ENCODE assay signal across 12 cellular contexts in the genomic region with DNA sequence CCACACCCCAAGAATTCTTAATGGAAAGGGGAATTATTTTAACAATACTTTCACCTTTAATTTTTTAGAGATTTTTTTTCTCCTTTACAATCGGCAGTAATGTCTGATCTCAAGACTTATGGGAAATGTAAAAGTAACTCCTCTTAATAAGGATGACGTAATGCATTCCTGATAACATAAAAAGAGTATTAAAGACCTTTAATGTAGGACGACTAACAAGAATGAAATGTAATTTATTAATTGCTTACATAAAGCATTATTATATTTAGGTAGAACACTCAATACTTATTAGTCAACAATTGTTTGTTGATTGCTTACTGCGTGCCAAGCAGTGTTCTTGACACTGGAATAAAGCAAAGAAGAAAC.
DNase-seq lines count a peak whose midpoint lies in the region; ATAC-seq and TF ChIP-seq lines count a peak whose summit lies in the region.
"Had no signal": no experiment of that assay in that cellular context is flagged by ENCODE, and none has a peak within 500 bp of the region (broad histone marks: within the 10 kb centered on the region; RNA-seq: fewer than 3 reads in every experiment).

No MANE protein-coding gene starts in this region.

- no peak for TF ChIP-seq CTCF in GM23338 (conservative IDR thresholded peaks at IDR 0.05; ENCODE audit: low read depth in 2 of 2)
- TF ChIP-seq CTCF in WI38 (IDR thresholded peaks at IDR 0.05; ENCODE audit: low read depth, low read length), result no peak
- no peak for TF ChIP-seq CTCF in hepatocyte (IDR thresholded peaks at IDR 0.05; ENCODE audit: poor library complexity)
- TF ChIP-seq CTCF in HFFc6 (IDR thresholded peaks at IDR 0.05), result no peak

- no peak overlapping the region for H3K27ac ChIP-seq in GM23338 (ENCODE audit: low read depth)
- H3K27ac ChIP-seq in hepatocyte, result peak overlapping the region; percentile 99
- H3K27ac ChIP-seq in skeletal muscle tissue (ENCODE audit: low read depth, low read length), result peak overlapping the region; percentile 96

- H3K4me3 Mint-ChIP-seq in GM23338, result peak overlapping the region; percentile 86
- H3K4me3 Mint-ChIP-seq in HFFc6, result no peak overlapping the region

- H3K27me3 Mint-ChIP-seq in GM23338 (ENCODE audit: insufficient read depth, low read depth, poor library complexity) (peaks cover 6% of the 10 kb centered on the region), HFFc6 (ENCODE audit: insufficient read depth) (peaks cover 2% of the 10 kb centered on the region; the same call in 1 of the 2 replicates)

- no peak overlapping the region for H3K27ac Mint-ChIP-seq in GM23338
- H3K27ac Mint-ChIP-seq in HFFc6, result no peak overlapping the region

- H3K36me3 Mint-ChIP-seq in GM23338 (ENCODE audit: low read depth) (peaks cover 9% of the 10 kb centered on the region; the same call in 2 of the 3 replicates), HFFc6 (ENCODE audit: low read depth) (peaks cover 6% of the 10 kb centered on the region; the same call in 1 of the 2 replicates)

- H3K4me1 Mint-ChIP-seq in GM23338 (peaks cover 25% of the 10 kb centered on the region), HFFc6 (ENCODE audit: low read depth) (peaks cover 30% of the 10 kb centered on the region)

- 63% methylated on average over 4 of the region's 4 CpGs for WGBS in hepatocyte (ENCODE audit: low lambda C conversion rate, missing lambda C conversion rate)

- peaks cover 4% of the 10 kb centered on the region; the same call in 1 of the 3 replicates for H3K9me3 Mint-ChIP-seq in GM23338
- H3K9me3 Mint-ChIP-seq in HFFc6, result no peaks in the 10 kb centered on the region

- peak overlapping the region; percentile 87 to 93 (median 88) for H3K9ac ChIP-seq in skeletal muscle tissue (ENCODE audit: low read depth in 1 of 3, low read length in 3 of 3)

- H3K9me3 ChIP-seq in hepatocyte (ENCODE audit: low read depth) (no peaks in the 10 kb centered on the region), skeletal muscle tissue (ENCODE audit: control insufficient read depth in 3 of 3, low read length in 3 of 3) (no peaks in the 10 kb centered on the region)

- H3K36me3 ChIP-seq in GM23338 (ENCODE audit: insufficient read depth) (no peaks in the 10 kb centered on the region), hepatocyte (replicated peaks; ENCODE audit: insufficient read depth, low read depth) (no peaks in the 10 kb centered on the region), skeletal muscle tissue (ENCODE audit: control insufficient read depth in 3 of 3, insufficient read depth in 3 of 3, low read length in 3 of 3) (no peaks in the 10 kb centered on the region)

- H3F3A ChIP-seq in GM23338 (replicated peaks; ENCODE audit: low read depth), result no peaks in the 10 kb centered on the region

- ATAC-seq in GM23338 (no peak), HG03432 (IDR thresholded peaks at IDR 0.05; ENCODE audit: unreplicated experiment) (no peak)

- H3K4me1 ChIP-seq in GM23338 (ENCODE audit: insufficient read depth) (peaks cover 34% of the 10 kb centered on the region), hepatocyte (ENCODE audit: insufficient read depth) (no peaks in the 10 kb centered on the region), skeletal muscle tissue (ENCODE audit: control insufficient read depth in 3 of 3, insufficient read depth in 3 of 3, low read length in 3 of 3) (peaks cover 0 to 18% (median 12%) of the 10 kb centered on the region in 3 donors)

- DNase-seq in GM23338 (ENCODE audit: low spot score) (no peak), hepatocyte (ENCODE audit: low spot score) (no peak), NCI-H146 treated with DMSO at 0.1 percent for 48 hours (lab: John Stamatoyannopoulos, UW; ENCODE audit: unreplicated experiment) (no peak), HFFc6 (no peak), KG1 (lab: John Stamatoyannopoulos, UW) (no peak)
- DNase-seq: activated CD4-positive, alpha-beta T cell treated with anti-CD3 and anti-CD28 coated beads for 48 hours; NCI-H1436 treated with DMSO at 0.1 percent for 48 hours; small intestine; stimulated activated naive CD4-positive, alpha-beta T cell had no signal

- H2AFZ ChIP-seq in GM23338, result no peak overlapping the region
- peak overlapping the region; percentile 79 for H2AFZ ChIP-seq in hepatocyte

- H3K27me3 ChIP-seq in GM23338 (ENCODE audit: insufficient read depth), result no peaks in the 10 kb centered on the region
- no peaks in the 10 kb centered on the region for H3K27me3 ChIP-seq in hepatocyte
- H3K27me3 ChIP-seq in skeletal muscle tissue (ENCODE audit: control insufficient read depth in 3 of 3, insufficient read depth in 3 of 3, low read length in 3 of 3), result no peaks in the 10 kb centered on the region

- H4K20me1 ChIP-seq in GM23338 (replicated peaks; ENCODE audit: insufficient read depth) (no peaks in the 10 kb centered on the region), hepatocyte (ENCODE audit: insufficient read depth, poor library complexity, severe bottlenecking) (no peaks in the 10 kb centered on the region)

- H3K4me2 ChIP-seq in GM23338 (peak overlapping the region; percentile 96), hepatocyte (peak overlapping the region; percentile 81)

- H3K79me2 ChIP-seq in GM23338 (replicated peaks; ENCODE audit: insufficient read depth) (peaks cover 13% of the 10 kb centered on the region), hepatocyte (peaks cover 19% of the 10 kb centered on the region)

- H3K4me3 ChIP-seq in GM23338, result peak overlapping the region; percentile 73
- H3K4me3 ChIP-seq in WI38 (ENCODE audit: low read depth, low read length), result peak overlapping the region; percentile 69
- peak overlapping the region; percentile 76 for H3K4me3 ChIP-seq in hepatocyte
- H3K4me3 ChIP-seq in skeletal muscle tissue (ENCODE audit: low read length in 3 of 3), result peak overlapping the region; percentile 81 to 91 (median 85)

- H3K9me2 ChIP-seq in GM23338 (ENCODE audit: insufficient read depth) (no peaks in the 10 kb centered on the region), hepatocyte (replicated peaks; ENCODE audit: insufficient read depth) (no peaks in the 10 kb centered on the region)

TF ChIP-seq in GM23338, 12 proteins besides CTCF, POLR2A, EP300 and RAD21 (continues in another document):
- TF ChIP-seq JUNB (IDR thresholded peaks at IDR 0.05; ENCODE audit: unreplicated experiment) (no peak), NANOG (IDR thresholded peaks at IDR 0.05; ENCODE audit: borderline replicate concordance) (no peak), ZNF114 (CRISPR knock-in tag; IDR thresholded peaks at IDR 0.05) (no peak), STAT1 (IDR thresholded peaks at IDR 0.05; ENCODE audit: unreplicated experiment) (no peak), EZH2 (IDR thresholded peaks at IDR 0.05; ENCODE audit: low read depth, unreplicated experiment) (no peak), ZNF462 (CRISPR knock-in tag; IDR thresholded peaks at IDR 0.05) (no peak), ZNF331 (CRISPR knock-in tag; IDR thresholded peaks at IDR 0.05; ENCODE audit: low read depth) (no peak)
